Comparison of ENCODE assay signal across 22 cellular contexts in the genomic region with DNA sequence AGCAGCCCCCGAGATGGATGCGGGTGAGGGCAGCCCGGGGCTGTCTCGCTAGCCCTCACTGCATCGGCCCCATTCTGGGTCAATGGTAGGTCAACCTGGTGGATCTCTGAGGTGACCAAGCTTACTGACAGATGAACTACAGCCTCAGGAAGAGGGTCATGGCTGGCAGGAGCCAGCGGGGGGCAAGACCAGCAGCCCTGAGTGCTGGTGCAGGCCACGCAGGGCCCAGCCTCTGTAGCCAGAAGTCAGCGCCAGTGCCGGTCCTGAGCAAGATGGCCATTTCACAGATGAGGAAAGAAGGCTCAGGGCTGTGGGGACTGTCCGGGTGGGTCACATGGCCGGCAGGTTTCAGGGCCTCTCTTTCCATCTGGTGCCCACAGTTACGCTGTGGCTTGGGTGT. TPM values are rescaled to one million over a fixed set of nuclear protein-coding genes. Genes with fewer than 3 reads are reported as not detected.
DNase-seq lines count a peak whose midpoint lies in the region; ATAC-seq and TF ChIP-seq lines count a peak whose summit lies in the region.
"Had no signal": no experiment of that assay in that cellular context is flagged by ENCODE, and none has a peak within 500 bp of the region (broad histone marks: within the 10 kb centered on the region; RNA-seq: fewer than 3 reads in every experiment).

No MANE protein-coding gene starts in this region.

- H3K36me3 Mint-ChIP-seq in activated naive CD8-positive, alpha-beta T cell treated with anti-CD3 and anti-CD28 coated beads for 36 hours, result no peaks in the 10 kb centered on the region
- H3K36me3 Mint-ChIP-seq: CD14-positive monocyte; CD4-positive, CD25-positive, alpha-beta regulatory T cell had no signal

- H3K18ac ChIP-seq in neuronal stem cell (ENCODE audit: low read length), result no peak overlapping the region

- WGBS in heart right ventricle, 2 donors, result 94 to 95% methylated on average over 12 of the region's 12 CpGs
- no CpG with 5 or more reads among the region's 12 CpGs for WGBS in neuronal stem cell (ENCODE audit: extremely low coverage in 2 of 2, insufficient read length in 2 of 2, insufficient replicate concordance in 1 of 2), 2 donors

- H2AFZ ChIP-seq in neuronal stem cell (ENCODE audit: low read length) (no peak overlapping the region), osteoblast (ENCODE audit: low read length) (no peak overlapping the region)

- H3K27ac ChIP-seq in heart right ventricle (no peak overlapping the region), neuronal stem cell (replicated peaks; ENCODE audit: low read length) (no peak overlapping the region), osteoblast (ENCODE audit: low read depth, low read length) (no peak overlapping the region)

- DNase-seq in Right ventricle myocardium superior, result peak; percentile 20
- no peak for DNase-seq in heart right ventricle
- no peak for DNase-seq in neuronal stem cell (ENCODE audit: low spot score)
- peak; percentile 58 for DNase-seq in osteoblast (ENCODE audit: insufficient read length, low spot score, missing footprints)
- DNase-seq in activated naive CD8-positive, alpha-beta T cell treated with anti-CD3 and anti-CD28 coated beads for 36 hours, result no peak
- DNase-seq: 8988T; ACHN; BE2C; C1 segment of cervical spinal cord; CD4-positive, alpha-beta memory T cell; CD4-positive, CD25-positive, alpha-beta regulatory T cell; CD8-positive, alpha-beta memory T cell; COR-L47; DMS 273 treated with DMSO at 0.1 percent for 48 hours; DMS153; DMS53; DMS79 treated with DMSO at 0.1 percent for 48 hours; GF-D8 had no signal

- peak overlapping the region; percentile 10 for H2BK5ac ChIP-seq in neuronal stem cell (ENCODE audit: low read length)

- no peaks in the 10 kb centered on the region for H3K27me3 Mint-ChIP-seq in activated naive CD8-positive, alpha-beta T cell treated with anti-CD3 and anti-CD28 coated beads for 36 hours

- H3K4me1 ChIP-seq in heart right ventricle (peaks cover 0 to 10% (median 0%) of the 10 kb centered on the region in 9 donors), neuronal stem cell (ENCODE audit: control insufficient read depth in 2 of 2, insufficient read depth in 1 of 2, low read depth in 1 of 2, low read length in 2 of 2) (peaks cover 19 to 28% of the 10 kb centered on the region in 2 donors), osteoblast (ENCODE audit: insufficient read depth, low read length) (no peaks in the 10 kb centered on the region)

- no peak overlapping the region for H3K4ac ChIP-seq in neuronal stem cell (ENCODE audit: low read length)

- H3K4me1 Mint-ChIP-seq in activated naive CD8-positive, alpha-beta T cell treated with anti-CD3 and anti-CD28 coated beads for 36 hours, result no peaks in the 10 kb centered on the region
- H3K4me1 Mint-ChIP-seq: CD14-positive monocyte; CD4-positive, alpha-beta memory T cell; CD4-positive, CD25-positive, alpha-beta regulatory T cell; CD8-positive, alpha-beta memory T cell had no signal

- intact Hi-C loops in Right ventricle myocardium superior (cut with DNase I) (no loop called here), heart right ventricle (cut with DNase I) (no loop called here)

- no peak for ATAC-seq in Right ventricle myocardium superior (ENCODE audit: poor library complexity)
- ATAC-seq in heart right ventricle, result no peak

- no peaks in the 10 kb centered on the region for H3K79me2 ChIP-seq in osteoblast (ENCODE audit: insufficient read depth, low read length)

- H3K9me3 Mint-ChIP-seq in activated naive CD8-positive, alpha-beta T cell treated with anti-CD3 and anti-CD28 coated beads for 36 hours, result peaks cover 8% of the 10 kb centered on the region

- H3K79me1 ChIP-seq in neuronal stem cell (ENCODE audit: low read depth, low read length), result no peaks in the 10 kb centered on the region

- H3K4me3 Mint-ChIP-seq in activated naive CD8-positive, alpha-beta T cell treated with anti-CD3 and anti-CD28 coated beads for 36 hours, result no peak overlapping the region
- H3K4me3 Mint-ChIP-seq: CD14-positive monocyte; CD4-positive, alpha-beta memory T cell; CD4-positive, CD25-positive, alpha-beta regulatory T cell; CD8-positive, alpha-beta memory T cell had no signal

- H2BK15ac ChIP-seq in neuronal stem cell (ENCODE audit: low read length), result no peak overlapping the region

- H3K9me3 ChIP-seq in heart right ventricle (peaks cover 0 to 10% (median 0%) of the 10 kb centered on the region in 11 donors), neuronal stem cell (replicated peaks in 1 of 2; ENCODE audit: control insufficient read depth in 2 of 2, insufficient read depth in 1 of 2, low read depth in 1 of 2, low read length in 2 of 2) (peaks cover 0 to 3% of the 10 kb centered on the region in 2 donors), osteoblast (ENCODE audit: low read depth, low read length) (no peaks in the 10 kb centered on the region)

- no peak overlapping the region for H3K9ac ChIP-seq in neuronal stem cell (ENCODE audit: low read depth, low read length, poor library complexity)
- H3K9ac ChIP-seq: BLaER1 had no signal

- H3K36me3 ChIP-seq in heart right ventricle (no peaks in the 10 kb centered on the region), neuronal stem cell (replicated peaks in 1 of 2; ENCODE audit: control insufficient read depth in 2 of 2, insufficient read depth in 2 of 2, low read length in 2 of 2) (no peaks in the 10 kb centered on the region), osteoblast (ENCODE audit: insufficient read depth, low read length) (no peaks in the 10 kb centered on the region)
- H3K36me3 ChIP-seq: BE2C, BLaER1 had no signal

- H4K20me1 ChIP-seq in osteoblast (ENCODE audit: insufficient read depth, low read length), result no peaks in the 10 kb centered on the region
- H4K20me1 ChIP-seq: BLaER1 had no signal

- H3K27ac Mint-ChIP-seq in activated naive CD8-positive, alpha-beta T cell treated with anti-CD3 and anti-CD28 coated beads for 36 hours, result no peak overlapping the region
- H3K27ac Mint-ChIP-seq: CD4-positive, alpha-beta memory T cell; CD4-positive, CD25-positive, alpha-beta regulatory T cell; CD8-positive, alpha-beta memory T cell had no signal

- H3K4me3 ChIP-seq in heart right ventricle, result no peak overlapping the region
- H3K4me3 ChIP-seq in neuronal stem cell (ENCODE audit: low read length in 2 of 2), result no peak overlapping the region
- no peak overlapping the region for H3K4me3 ChIP-seq in osteoblast (ENCODE audit: insufficient read depth, low read length)
- H3K4me3 ChIP-seq: BLaER1 had no signal

- H3K4me2 ChIP-seq in neuronal stem cell (ENCODE audit: insufficient read depth, low read length, poor library complexity, severe bottlenecking) (no peak overlapping the region), osteoblast (ENCODE audit: insufficient read depth, low read length) (no peak overlapping the region)
- H3K4me2 ChIP-seq: BLaER1 had no signal

- no peak overlapping the region for H2BK120ac ChIP-seq in neuronal stem cell (ENCODE audit: low read depth, low read length)

- H4K8ac ChIP-seq in neuronal stem cell (ENCODE audit: low read depth, low read length), result no peak overlapping the region

- TF ChIP-seq CTCF in heart right ventricle (IDR thresholded peaks at IDR 0.05) (no peak), osteoblast (IDR thresholded peaks at IDR 0.05; ENCODE audit: extremely low read depth, low read depth, low read length) (no peak)

- H3K23ac ChIP-seq in neuronal stem cell (ENCODE audit: low read depth, low read length, poor library complexity), result no peak overlapping the region

- H3K27me3 ChIP-seq in heart right ventricle (peaks cover 0 to 37% (median 4%) of the 10 kb centered on the region in 7 donors), neuronal stem cell (ENCODE audit: control insufficient read depth in 3 of 3, insufficient read depth in 3 of 3, low read depth in 1 of 3, low read length in 3 of 3) (peaks cover 0 to 8% (median 0%) of the 10 kb centered on the region in 3 experiments), osteoblast (ENCODE audit: insufficient read depth, low read length) (peaks cover 3% of the 10 kb centered on the region)
- H3K27me3 ChIP-seq: BE2C, BLaER1 had no signal

- peak overlapping the region; percentile 44 for H2AK5ac ChIP-seq in neuronal stem cell (ENCODE audit: low read depth, low read length)

- H3K14ac ChIP-seq in neuronal stem cell (ENCODE audit: low read length), result no peak overlapping the region

- H2BK12ac ChIP-seq in neuronal stem cell (ENCODE audit: low read length), result no peak overlapping the region

- no peak overlapping the region for H4K91ac ChIP-seq in neuronal stem cell (ENCODE audit: low read depth, low read length, poor library complexity)

RNA-seq across cellular contexts. Expression of a gene that starts 5.1 kb away (rescaled TPM):
- total RNA-seq in Right ventricle myocardium superior, result not detected
- total RNA-seq in heart right ventricle, result under 1 TPM in 1 of 10 donors, not detected in 9; 0.09 TPM
- polyA plus RNA-seq in heart right ventricle, result under 1 TPM in 1 of 2 donors, not detected in 1; 0.01 TPM
- not detected for polyA plus RNA-seq in neuronal stem cell (2013, experiment 1 of 2)
- polyA plus RNA-seq in neuronal stem cell (2013, experiment 2 of 2), result not detected
- not detected in 2 replicates for total RNA-seq in osteoblast
- not detected for total RNA-seq in activated naive CD8-positive, alpha-beta T cell treated with anti-CD3 and anti-CD28 coated beads for 36 hours
- total RNA-seq: A673; CD8-positive, alpha-beta memory T cell had no signal
- polyA plus RNA-seq: AG04450; CD14-positive monocyte; CD4-positive, CD25-positive, alpha-beta regulatory T cell; CD8-positive, alpha-beta memory T cell had no signal

RNA-seq across cellular contexts. Expression of a gene that starts 21.9 kb away (rescaled TPM):
- total RNA-seq in Right ventricle myocardium superior (not detected), heart right ventricle (not detected), osteoblast (not detected in 2 replicates)
- polyA plus RNA-seq in heart right ventricle, result under 1 TPM in 1 of 2 donors, not detected in 1; 0.19 TPM
- polyA plus RNA-seq in neuronal stem cell (2013, experiment 1 of 2), result 0.18 TPM
- 0.12 TPM for polyA plus RNA-seq in neuronal stem cell (2013, experiment 2 of 2)
- not detected for total RNA-seq in activated naive CD8-positive, alpha-beta T cell treated with anti-CD3 and anti-CD28 coated beads for 36 hours
- total RNA-seq: A673; CD4-positive, alpha-beta memory T cell; CD4-positive, CD25-positive, alpha-beta regulatory T cell; CD8-positive, alpha-beta memory T cell had no signal
- polyA plus RNA-seq: AG04450; CD14-positive monocyte; CD4-positive, alpha-beta memory T cell; CD4-positive, CD25-positive, alpha-beta regulatory T cell; CD8-positive, alpha-beta memory T cell had no signal

Comparison
In these comparisons a context has a peak if more than half of its experiments do, and no peak if none do; other contexts are left out.
1. DNase-seq: peak in Right ventricle myocardium superior (single experiment) and osteoblast (single experiment); none in heart right ventricle (0 of 2), neuronal stem cell (single experiment) and activated naive CD8-positive, alpha-beta T cell treated with anti-CD3 and anti-CD28 coated beads for 36 hours (single experiment).